Comparison of ENCODE assay signal across 18 cellular contexts in genomic region chr4:23697722-23698121, GRCh38.
DNase-seq lines count a peak whose midpoint lies in the region; ATAC-seq and TF ChIP-seq lines count a peak whose summit lies in the region.
"Had no signal": no experiment of that assay in that cellular context is flagged by ENCODE, and none has a peak within 500 bp of the region (broad histone marks: within the 10 kb centered on the region; RNA-seq: fewer than 3 reads in every experiment).

No MANE protein-coding gene starts in this region.

- H2BK120ac ChIP-seq in neuronal stem cell (ENCODE audit: low read depth, low read length), result no peak overlapping the region

- H3K18ac ChIP-seq in neuronal stem cell (ENCODE audit: low read length), result no peak overlapping the region

- no peak overlapping the region for H3K14ac ChIP-seq in neuronal stem cell (ENCODE audit: low read length)

- H3K79me1 ChIP-seq in neuronal stem cell (ENCODE audit: low read depth, low read length), result no peaks in the 10 kb centered on the region

- no peak overlapping the region for H3K9ac ChIP-seq in neuronal stem cell (ENCODE audit: low read depth, low read length, poor library complexity)
- H3K9ac ChIP-seq: GM23248 had no signal

- no peaks in the 10 kb centered on the region for H3K27me3 ChIP-seq in WERI-Rb-1 (ENCODE audit: insufficient read depth, low read depth, severe bottlenecking)
- no peaks in the 10 kb centered on the region for H3K27me3 ChIP-seq in neuronal stem cell (ENCODE audit: control insufficient read depth in 3 of 3, insufficient read depth in 3 of 3, low read depth in 1 of 3, low read length in 3 of 3)
- H3K27me3 ChIP-seq in gastrocnemius medialis, result no peaks in the 10 kb centered on the region
- H3K27me3 ChIP-seq: BE2C had no signal

- ATAC-seq in Right ventricle myocardium superior (ENCODE audit: poor library complexity) (peak; percentile 46), Right ventricle myocardium inferior (no peak), gastrocnemius medialis (peak; percentile 27 to 78)

- H3K27ac ChIP-seq in WERI-Rb-1 (peak overlapping the region; percentile 46), neuronal stem cell (replicated peaks; ENCODE audit: low read length) (no peak overlapping the region), gastrocnemius medialis (no peak overlapping the region)
- H3K27ac ChIP-seq: GM23248 had no signal

- H3K36me3 ChIP-seq in WERI-Rb-1 (no peaks in the 10 kb centered on the region), neuronal stem cell (replicated peaks in 1 of 2; ENCODE audit: control insufficient read depth in 2 of 2, insufficient read depth in 2 of 2, low read length in 2 of 2) (no peaks in the 10 kb centered on the region), gastrocnemius medialis (no peaks in the 10 kb centered on the region)
- H3K36me3 ChIP-seq: BE2C had no signal

- no peak for TF ChIP-seq CTCF in WERI-Rb-1 (IDR thresholded peaks at IDR 0.05; ENCODE audit: low read depth, low read length)
- no peak for TF ChIP-seq CTCF in gastrocnemius medialis (IDR thresholded peaks at IDR 0.05 in 4 of 5, conservative IDR thresholded peaks at IDR 0.05 in 1 of 5)

- H3K4me3 ChIP-seq in WERI-Rb-1 (ENCODE audit: low read depth, low read length) (no peak overlapping the region), neuronal stem cell (ENCODE audit: low read length in 2 of 2) (no peak overlapping the region), gastrocnemius medialis (no peak overlapping the region)
- H3K4me3 ChIP-seq: GM23248 had no signal

- H3K4ac ChIP-seq in neuronal stem cell (ENCODE audit: low read length), result no peak overlapping the region

- no peak for DNase-seq in Right ventricle myocardium superior
- DNase-seq in Right ventricle myocardium inferior (ENCODE audit: missing footprints), result no peak
- no peak for DNase-seq in WERI-Rb-1
- no peak for DNase-seq in neuronal stem cell (ENCODE audit: low spot score)
- DNase-seq in gastrocnemius medialis, result no peak
- no peak for DNase-seq in GF-D8 (lab: John Stamatoyannopoulos, UW)
- no peak for DNase-seq in stimulated activated CD4-positive, alpha-beta T cell treated with anti-CD3 and anti-CD28 coated beads, Interleukin-4, amount 100 ng/mL, for 1 hour
- DNase-seq: BE2C; C1 segment of cervical spinal cord; CD4-positive, CD25-positive, alpha-beta regulatory T cell; CD8-positive, alpha-beta memory T cell; COR-L47; DMS 273 treated with DMSO at 0.1 percent for 48 hours; DMS53; DND-41; EL; GM23248; HCEC 1CT had no signal

- H2AFZ ChIP-seq in neuronal stem cell (ENCODE audit: low read length), result peak overlapping the region; percentile 74
- H2AFZ ChIP-seq: GM23248 had no signal

- H3K4me1 ChIP-seq in neuronal stem cell (ENCODE audit: control insufficient read depth in 2 of 2, insufficient read depth in 1 of 2, low read depth in 1 of 2, low read length in 2 of 2), result peaks cover 4 to 5% of the 10 kb centered on the region in 2 donors
- H3K4me1 ChIP-seq in gastrocnemius medialis, result peaks cover 0 to 5% of the 10 kb centered on the region in 2 donors
- H3K4me1 ChIP-seq: BE2C had no signal

- no peak overlapping the region for H4K8ac ChIP-seq in neuronal stem cell (ENCODE audit: low read depth, low read length)

- no peak overlapping the region for H2BK12ac ChIP-seq in neuronal stem cell (ENCODE audit: low read length)

- no peak overlapping the region for H2AK5ac ChIP-seq in neuronal stem cell (ENCODE audit: low read depth, low read length)

- TF ChIP-seq POLR2A in gastrocnemius medialis (IDR thresholded peaks at IDR 0.05), result no peak

- in situ Hi-C loops in gastrocnemius medialis (cut with MboI; ENCODE audit: low sequenced_read_pairs in 4 of 4), result loop anchor here in 1 of 4 donors (25.0 kb wide), 1 partner anchor 335 kb away; no protein-coding TSS in a partner anchor

- no peak overlapping the region for H3K23ac ChIP-seq in neuronal stem cell (ENCODE audit: low read depth, low read length, poor library complexity)

- WGBS in neuronal stem cell (ENCODE audit: extremely low coverage in 2 of 2, insufficient read length in 2 of 2, insufficient replicate concordance in 1 of 2), 2 donors, result no CpG with 5 or more reads among the region's 3 CpGs

- intact Hi-C loops in Right ventricle myocardium superior (cut with DNase I), result loop anchor here (2.0 kb wide), 1 partner anchor 13 kb away; no protein-coding TSS in a partner anchor
- intact Hi-C loops in Right ventricle myocardium inferior (cut with DNase I), result no loop called here
- intact Hi-C loops in gastrocnemius medialis (cut with DNase I; ENCODE audit: low total_unique reads), result no loop called here

- H2BK15ac ChIP-seq in neuronal stem cell (ENCODE audit: low read length), result no peak overlapping the region

- no peak overlapping the region for H3K4me2 ChIP-seq in neuronal stem cell (ENCODE audit: insufficient read depth, low read length, poor library complexity, severe bottlenecking)

- H4K91ac ChIP-seq in neuronal stem cell (ENCODE audit: low read depth, low read length, poor library complexity), result no peak overlapping the region

- no peak overlapping the region for H2BK5ac ChIP-seq in neuronal stem cell (ENCODE audit: low read length)

- H3K9me3 ChIP-seq in WERI-Rb-1 (ENCODE audit: severe bottlenecking), result no peaks in the 10 kb centered on the region
- no peaks in the 10 kb centered on the region for H3K9me3 ChIP-seq in neuronal stem cell (replicated peaks in 1 of 2; ENCODE audit: control insufficient read depth in 2 of 2, insufficient read depth in 1 of 2, low read depth in 1 of 2, low read length in 2 of 2)
- H3K9me3 ChIP-seq in gastrocnemius medialis, result no peaks in the 10 kb centered on the region
- H3K9me3 ChIP-seq: BE2C had no signal
